23 cellular contexts compared by ENCODE assay signal in genomic region chrX:43581167-43581566, GRCh38.
"Had no signal": no experiment of that assay in that cellular context is flagged by ENCODE, and none has a peak within 500 bp of the region (broad histone marks: within the 10 kb centered on the region; RNA-seq: fewer than 3 reads in every experiment).

No MANE protein-coding gene starts in this region.

- DNase-seq: caudate nucleus; cerebellar nuclear complex; cortex of kidney; effector memory CD8-positive, alpha-beta T cell; gastrocnemius medialis; head of caudate nucleus; kidney; mesenchymal stem cell; mucosa of descending colon; naive B cell; psoas muscle; right cardiac atrium; stimulated activated CD4-positive, alpha-beta T cell treated with anti-CD3 and anti-CD28 coated beads, Interleukin-15, amount 100 ng/mL, for 24 hours; stimulated activated CD4-positive, alpha-beta T cell treated with anti-CD3 and anti-CD28 coated beads, Interleukin-2, amount 100 ng/mL, for 48 hours; stimulated activated naive CD4-positive, alpha-beta T cell; stimulated activated naive CD8-positive, alpha-beta T cell treated with anti-CD3 and anti-CD28 coated beads, Interleukin-15, amount 100 ng/mL, for 72 hours had no signal

- H3K9me3 ChIP-seq: gastrocnemius medialis, mucosa of descending colon, neutrophil, psoas muscle, thoracic aorta, vagina had no signal

- H3K27me3 ChIP-seq: gastrocnemius medialis, neutrophil, vagina had no signal

- H3K4me1 ChIP-seq: gastrocnemius medialis, psoas muscle, vagina had no signal

- H3K27ac ChIP-seq: neutrophil, psoas muscle had no signal

- H3K36me3 ChIP-seq: gastrocnemius medialis, neutrophil, thoracic aorta, vagina had no signal

- ATAC-seq: effector memory CD8-positive, alpha-beta T cell; left lobe of liver; mucosa of descending colon; natural killer cell treated with Interleukin-12 subunit alpha and Interleukin-12 subunit beta and Interleukin-15 and Interleukin-18, amount 100 ng/mL, for 72 hours; right cardiac atrium; stimulated activated naive CD8-positive, alpha-beta T cell treated with anti-CD3 and anti-CD28 coated beads, Interleukin-15, amount 100 ng/mL, for 72 hours had no signal

- H3K4me3 ChIP-seq: gastrocnemius medialis, lung, mucosa of descending colon, psoas muscle, skin epidermis, thoracic aorta, vagina had no signal
